Comparison of ENCODE assay signal across 20 cellular contexts in genomic region chr19:55077106-55077505, GRCh38. TPM values are rescaled to one million over a fixed set of nuclear protein-coding genes. Genes with fewer than 3 reads are reported as not detected.
"Had no signal": no experiment of that assay in that cellular context is flagged by ENCODE, and none has a peak within 500 bp of the region (broad histone marks: within the 10 kb centered on the region; RNA-seq: fewer than 3 reads in every experiment).

No MANE protein-coding gene starts in this region.

- DNase-seq: activated B cell treated with CpG ODN at 0.5 μM for 24 hours; activated CD4-positive, alpha-beta memory T cell treated with anti-CD3 and anti-CD28 coated beads for 36 hours; activated CD4-positive, alpha-beta T cell treated with anti-CD3 and anti-CD28 coated beads for 4 hours; activated effector memory CD4-positive, alpha-beta T cell treated with Interleukin-2 at 50 U/mL for 16 hours; activated naive CD4-positive, alpha-beta T cell treated with anti-CD3 and anti-CD28 coated beads, Interleukin-2, amount 10 ng/mL, durations not matched to agents 7 days and 5 days; activated T-cell treated with anti-CD3 and anti-CD28 coated beads, Interleukin-2, amount 50 U/mL, for 48 hours; cerebellar nuclear complex; cortex of kidney; glutamatergic neuron; hypothalamus; left ventricle myocardium superior; nucleus accumbens; small intestine; T-helper 1 cell; T-helper 9 cell; transverse colon had no signal

- H3K9me3 ChIP-seq: transverse colon, vagina had no signal

- H3K36me3 Mint-ChIP-seq: stimulated activated memory B cell treated with anti-CD40 and anti-IgM and Interleukin-4, amounts not matched to agents 10 μg/mL and 1 μg/mL and 100 μg/mL, for 72 hours had no signal

- H3K27ac Mint-ChIP-seq: activated B cell treated with CpG ODN at 0.5 μM for 24 hours; activated CD4-positive, alpha-beta memory T cell treated with anti-CD3 and anti-CD28 coated beads for 36 hours; activated naive CD4-positive, alpha-beta T cell treated with anti-CD3 and anti-CD28 coated beads, Interleukin-2, amount 10 ng/mL, durations not matched to agents 7 days and 5 days; stimulated activated memory B cell treated with anti-CD40 and anti-IgM and Interleukin-4, amounts not matched to agents 10 μg/mL and 1 μg/mL and 100 μg/mL, for 72 hours had no signal

- H3K27ac ChIP-seq: vagina had no signal

- H3K36me3 ChIP-seq: transverse colon, vagina had no signal

- ATAC-seq: esophagus mucosa; left ventricle myocardium superior; sciatic nerve; stimulated activated memory B cell treated with anti-CD40 and anti-IgM and Interleukin-4, amounts not matched to agents 10 μg/mL and 1 μg/mL and 100 μg/mL, for 72 hours had no signal

- H3K4me3 Mint-ChIP-seq: activated B cell treated with CpG ODN at 0.5 μM for 24 hours; activated CD4-positive, alpha-beta memory T cell treated with anti-CD3 and anti-CD28 coated beads for 36 hours; activated naive CD4-positive, alpha-beta T cell treated with anti-CD3 and anti-CD28 coated beads, Interleukin-2, amount 10 ng/mL, durations not matched to agents 7 days and 5 days; stimulated activated memory B cell treated with anti-CD40 and anti-IgM and Interleukin-4, amounts not matched to agents 10 μg/mL and 1 μg/mL and 100 μg/mL, for 72 hours had no signal

- H3K4me3 ChIP-seq: transverse colon had no signal

RNA-seq across cellular contexts. Expression of gene GP6, which starts 39.0 kb away (rescaled TPM):
- total RNA-seq: activated B cell treated with CpG ODN at 0.5 μM for 24 hours; activated CD4-positive, alpha-beta memory T cell treated with anti-CD3 and anti-CD28 coated beads for 36 hours; left ventricle myocardium superior had no signal
